In the genomic region with DNA sequence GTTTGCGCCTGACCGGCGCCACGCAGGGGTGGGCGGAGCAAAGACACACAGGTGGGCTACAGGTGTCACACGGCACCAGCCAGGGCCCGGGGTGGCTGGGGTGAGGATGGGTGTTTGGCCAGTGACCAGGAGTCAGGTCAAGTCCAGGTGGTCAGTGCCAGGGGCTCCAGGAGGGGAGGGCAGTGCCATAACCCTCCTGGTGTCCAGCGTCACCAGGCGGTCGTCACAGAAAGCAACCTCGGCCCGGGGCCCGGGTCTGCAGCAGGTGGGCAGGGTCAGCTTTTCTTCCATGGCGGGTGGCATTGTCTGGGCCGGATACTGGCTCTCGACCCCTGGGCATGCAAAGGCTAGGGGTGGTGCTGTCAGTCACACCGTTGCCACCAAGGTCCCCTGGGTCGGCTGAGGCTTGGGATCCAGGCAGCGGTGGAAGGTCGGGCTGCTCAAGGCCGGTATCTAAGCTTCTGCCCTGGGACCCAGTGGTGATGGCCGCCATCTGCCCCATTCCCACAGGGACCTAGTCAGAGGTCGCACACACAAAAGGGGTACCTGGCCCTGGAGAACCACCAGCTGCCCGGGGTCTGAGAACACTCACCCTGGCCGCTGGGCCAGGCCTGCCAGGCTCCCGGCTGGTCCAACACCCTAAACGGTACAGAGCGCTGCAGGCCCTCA, we compare ENCODE assay signal across 13 cellular contexts. TPM values are rescaled to one million over a fixed set of nuclear protein-coding genes. Genes with fewer than 3 reads are reported as not detected.
DNase-seq lines count a peak whose midpoint lies in the region; ATAC-seq, FAIRE-seq and TF ChIP-seq lines count a peak whose summit lies in the region.
"Had no signal": no experiment of that assay in that cellular context is flagged by ENCODE, and none has a peak within 500 bp of the region (broad histone marks: within the 10 kb centered on the region; RNA-seq: fewer than 3 reads in every experiment).

No MANE protein-coding gene starts in this region.

- no peak overlapping the region for H2BK12ac ChIP-seq in H9 (ENCODE audit: insufficient read length, low read depth, low read length)

- H3K4ac ChIP-seq in H9 (ENCODE audit: low read depth, low read length) = no peak overlapping the region

- no peaks in the 10 kb centered on the region for H3K9me3 Mint-ChIP-seq in activated CD4-positive, alpha-beta memory T cell treated with anti-CD3 and anti-CD28 coated beads, Interleukin-2, amount 10 ng/mL, durations not matched to agents 7 days and 5 days
- H3K9me3 Mint-ChIP-seq in activated CD4-positive, alpha-beta memory T cell treated with anti-CD3 and anti-CD28 coated beads for 36 hours = no peaks in the 10 kb centered on the region
- no peaks in the 10 kb centered on the region for H3K9me3 Mint-ChIP-seq in H9
- H3K9me3 Mint-ChIP-seq: effector memory CD8-positive, alpha-beta T cell had no signal

- RAD21 ChIA-PET in GM12878 (lab: Charles Lee; ENCODE audit: unreplicated experiment) = no interaction called here

- no peak overlapping the region for H3K56ac ChIP-seq in H9 (ENCODE audit: insufficient read length, low read depth, low read length)

- no peak overlapping the region for H3K4me2 ChIP-seq in H9 (ENCODE audit: insufficient read depth, insufficient read length, low read length)
- H3K4me2 ChIP-seq in GM12878 (ENCODE audit: control insufficient read depth, insufficient read depth) = peak overlapping the region; percentile 71; the same call in 1 of the 2 replicates
- H3K4me2 ChIP-seq in osteoblast (ENCODE audit: insufficient read depth, low read length) = no peak overlapping the region

- no peaks in the 10 kb centered on the region for H3K79me1 ChIP-seq in H9 (ENCODE audit: insufficient read depth, low read depth, low read length, poor library complexity, severe bottlenecking)

- H4K20me1 ChIP-seq in H9 (ENCODE audit: control insufficient read depth, insufficient read depth, insufficient read length) (no peaks in the 10 kb centered on the region), GM12878 (ENCODE audit: control insufficient read depth, insufficient read depth) (no peaks in the 10 kb centered on the region), osteoblast (ENCODE audit: insufficient read depth, low read length) (peaks cover 4% of the 10 kb centered on the region)

- H3K9me3 ChIP-seq in H9 (ENCODE audit: control insufficient read depth, low read depth, low read length) = no peaks in the 10 kb centered on the region
- no peaks in the 10 kb centered on the region for H3K9me3 ChIP-seq in GM12878 (replicated peaks; ENCODE audit: control insufficient read depth, insufficient read depth, low read length)
- H3K9me3 ChIP-seq in osteoblast (ENCODE audit: low read depth, low read length) = no peaks in the 10 kb centered on the region
- H3K9me3 ChIP-seq: tibial artery had no signal

- H3K23ac ChIP-seq in H9 (ENCODE audit: insufficient read length, low read depth, low read length) = no peak overlapping the region

- H3K36me3 ChIP-seq in GM12878 (ENCODE audit: control insufficient read depth in 2 of 2, insufficient read depth in 2 of 2, low read length in 1 of 2) (no peaks in the 10 kb centered on the region), osteoblast (ENCODE audit: insufficient read depth, low read length) (no peaks in the 10 kb centered on the region)
- H3K36me3 ChIP-seq: tibial artery had no signal

- no peak overlapping the region for H3K18ac ChIP-seq in H9 (ENCODE audit: insufficient read length, low read depth, low read length)

- TF ChIP-seq EP300 in GM12878 (IDR thresholded peaks at IDR 0.05; ENCODE audit: borderline replicate concordance in 1 of 2, control insufficient read depth in 1 of 2, low read depth in 2 of 2, low read length in 2 of 2) = no peak

- H2AK5ac ChIP-seq in H9 (ENCODE audit: insufficient read length, low read length) = no peak overlapping the region

- H3T11ph ChIP-seq in H9 (ENCODE audit: low read length) = no peak overlapping the region

- H3K23me2 ChIP-seq in H9 (ENCODE audit: insufficient read length, low read depth, low read length, poor library complexity, severe bottlenecking) = peaks cover 8% of the 10 kb centered on the region

- H3K14ac ChIP-seq in H9 (ENCODE audit: insufficient read depth, low read length) = no peak overlapping the region

- no peak overlapping the region for H2BK120ac ChIP-seq in H9 (ENCODE audit: low read depth, low read length, poor library complexity, severe bottlenecking)

- CTCF ChIA-PET in activated CD4-positive, alpha-beta memory T cell treated with anti-CD3 and anti-CD28 coated beads, Interleukin-2, amount 10 ng/mL, durations not matched to agents 7 days and 5 days (lab: Charles Lee) = interaction anchor here (1.1 to 1.2 kb wide), 2 partner anchors 16 to 98 kb away, joined by 3 read pairs; no protein-coding TSS in a partner anchor
- CTCF ChIA-PET in activated CD4-positive, alpha-beta memory T cell treated with anti-CD3 and anti-CD28 coated beads for 36 hours (lab: Charles Lee) = interaction anchor here (1.0 to 1.1 kb wide), 2 partner anchors 10 to 16 kb away, joined by 3 to 4 read pairs; no protein-coding TSS in a partner anchor
- CTCF ChIA-PET in GM12878 (lab: Yijun Ruan, JAX) = interaction anchor here (0.8 kb wide), 1 partner anchor 16 kb away, joined by 3 read pairs; no protein-coding TSS in a partner anchor

- H3K79me2 ChIP-seq in H9 (ENCODE audit: insufficient read depth, low read length) (no peaks in the 10 kb centered on the region), GM12878 (ENCODE audit: control insufficient read depth, insufficient read depth, low read length) (no peaks in the 10 kb centered on the region), osteoblast (ENCODE audit: insufficient read depth, low read length) (no peaks in the 10 kb centered on the region)

- no peak for DNase-seq in activated CD4-positive, alpha-beta memory T cell treated with anti-CD3 and anti-CD28 coated beads, Interleukin-2, amount 10 ng/mL, durations not matched to agents 7 days and 5 days
- no peak for DNase-seq in activated CD4-positive, alpha-beta memory T cell treated with anti-CD3 and anti-CD28 coated beads for 36 hours
- DNase-seq in H9 (no peak), GM12878 (ENCODE audit: low read depth, low spot score) (no peak), osteoblast (ENCODE audit: insufficient read length, low spot score, missing footprints) (peak; percentile 81), NCI-H2107 (lab: John Stamatoyannopoulos, UW) (no peak)
- DNase-seq: effector memory CD8-positive, alpha-beta T cell; foreskin keratinocyte; NCI-H187; tibial artery had no signal

- no peak overlapping the region for H4K8ac ChIP-seq in H9 (replicated peaks; ENCODE audit: insufficient read length, low read depth, low read length)

- peaks cover 9% of the 10 kb centered on the region for H3K27me3 Mint-ChIP-seq in activated CD4-positive, alpha-beta memory T cell treated with anti-CD3 and anti-CD28 coated beads, Interleukin-2, amount 10 ng/mL, durations not matched to agents 7 days and 5 days
- peaks cover 5% of the 10 kb centered on the region for H3K27me3 Mint-ChIP-seq in activated CD4-positive, alpha-beta memory T cell treated with anti-CD3 and anti-CD28 coated beads for 36 hours
- H3K27me3 Mint-ChIP-seq in H9 (ENCODE audit: low read depth) = peaks cover 44% of the 10 kb centered on the region
- H3K27me3 Mint-ChIP-seq: effector memory CD8-positive, alpha-beta T cell had no signal

- H2BK15ac ChIP-seq in H9 (ENCODE audit: low read depth, low read length) = no peak overlapping the region

- H3K27me3 ChIP-seq in H9 (ENCODE audit: insufficient read depth, low read length) (no peaks in the 10 kb centered on the region; the same call in 1 of the 2 replicates), GM12878 (replicated peaks in 1 of 2; ENCODE audit: control insufficient read depth in 2 of 2, insufficient read depth in 2 of 2, low read length in 1 of 2) (peaks cover 0 to 2% of the 10 kb centered on the region in 2 experiments; a peak in 2 of 4 replicates), osteoblast (ENCODE audit: insufficient read depth, low read length) (peaks cover 52% of the 10 kb centered on the region)

- no peak overlapping the region for H2BK20ac ChIP-seq in H9 (ENCODE audit: low read depth, low read length, poor library complexity, severe bottlenecking)

- no TSS peak for BruUV-seq in GM12878 (replicated peaks; lab: Mats Ljungman, UMichigan)

- no peak overlapping the region for H3K27ac Mint-ChIP-seq in activated CD4-positive, alpha-beta memory T cell treated with anti-CD3 and anti-CD28 coated beads, Interleukin-2, amount 10 ng/mL, durations not matched to agents 7 days and 5 days
- no peak overlapping the region for H3K27ac Mint-ChIP-seq in activated CD4-positive, alpha-beta memory T cell treated with anti-CD3 and anti-CD28 coated beads for 36 hours
- H3K27ac Mint-ChIP-seq in H9 = no peak overlapping the region
- H3K27ac Mint-ChIP-seq: effector memory CD8-positive, alpha-beta T cell had no signal

- no peak for TF ChIP-seq POLR2A in GM12878 (IDR thresholded peaks at IDR 0.05; ENCODE audit: low read depth, low read length)

- H3K9ac ChIP-seq in H9 (ENCODE audit: extremely low read depth, insufficient read length, low read length) (no peak overlapping the region), GM12878 (ENCODE audit: control insufficient read depth, insufficient read depth, low read length) (no peak overlapping the region)

- H4K5ac ChIP-seq in H9 (ENCODE audit: insufficient read length, low read depth, low read length) = no peak overlapping the region

- H3K4me3 ChIP-seq in GM12878 (no peak overlapping the region), osteoblast (ENCODE audit: insufficient read depth, low read length) (no peak overlapping the region)
- H3K4me3 ChIP-seq: tibial artery had no signal

- H2AFZ ChIP-seq in H9 (ENCODE audit: low read length) (no peak overlapping the region), GM12878 (ENCODE audit: control insufficient read depth, low read depth, low read length) (no peak overlapping the region), osteoblast (ENCODE audit: low read length) (no peak overlapping the region)

- H3K4me1 ChIP-seq in H9 (ENCODE audit: insufficient read depth, low read length) (no peaks in the 10 kb centered on the region), GM12878 (ENCODE audit: control insufficient read depth, insufficient read depth, low read length) (peaks cover 33% of the 10 kb centered on the region), osteoblast (ENCODE audit: insufficient read depth, low read length) (no peaks in the 10 kb centered on the region)
- H3K4me1 ChIP-seq: foreskin keratinocyte had no signal

- SMC1A ChIA-PET in GM12878 (lab: Charles Lee; ENCODE audit: uncharacterized antibody, unreplicated experiment) = no interaction called here

- TF ChIP-seq CTCF in H9 (conservative IDR thresholded peaks at IDR 0.05) (no peak), GM12878 (IDR thresholded peaks at IDR 0.05 in 2 of 3, conservative IDR thresholded peaks at IDR 0.05 in 1 of 3; ENCODE audit: control insufficient read depth in 2 of 3, extremely low read depth in 1 of 3, insufficient read depth in 1 of 3, low read depth in 3 of 3, low read length in 3 of 3) (no peak), osteoblast (IDR thresholded peaks at IDR 0.05; ENCODE audit: extremely low read depth, low read depth, low read length) (no peak)

- H3K27ac ChIP-seq in H9 (ENCODE audit: insufficient read length, low read depth, low read length) (no peak overlapping the region), GM12878 (ENCODE audit: control insufficient read depth, insufficient read depth) (no peak overlapping the region), osteoblast (ENCODE audit: low read depth, low read length) (no peak overlapping the region)
- H3K27ac ChIP-seq: foreskin keratinocyte, tibial artery had no signal

- no peak for TF ChIP-seq RAD21 in GM12878 (IDR thresholded peaks at IDR 0.05; ENCODE audit: insufficient read depth, low read depth, low read length)

- POLR2A ChIA-PET in activated CD4-positive, alpha-beta memory T cell treated with anti-CD3 and anti-CD28 coated beads, Interleukin-2, amount 10 ng/mL, durations not matched to agents 7 days and 5 days (lab: Charles Lee) = interaction anchor here (1.0 to 3.1 kb wide), 4 partner anchors 9 to 33 kb away, joined by 3 to 14 read pairs (median 6); partner anchors contain the start of gene MIB2
- POLR2A ChIA-PET in activated CD4-positive, alpha-beta memory T cell treated with anti-CD3 and anti-CD28 coated beads for 36 hours (lab: Charles Lee) = no interaction called here
- POLR2A ChIA-PET in GM12878 (lab: Charles Lee) = interaction anchor here (1.1 kb wide), 1 partner anchor 9 kb away, joined by 3 read pairs; no protein-coding TSS in a partner anchor

- H4K91ac ChIP-seq in H9 (ENCODE audit: insufficient read length, low read depth, low read length) = no peak overlapping the region

- H2BK5ac ChIP-seq in H9 (ENCODE audit: insufficient read length, low read length) = no peak overlapping the region

- no peaks in the 10 kb centered on the region for H3K36me3 Mint-ChIP-seq in activated CD4-positive, alpha-beta memory T cell treated with anti-CD3 and anti-CD28 coated beads, Interleukin-2, amount 10 ng/mL, durations not matched to agents 7 days and 5 days (ENCODE audit: low read depth)
- H3K36me3 Mint-ChIP-seq in activated CD4-positive, alpha-beta memory T cell treated with anti-CD3 and anti-CD28 coated beads for 36 hours = no peaks in the 10 kb centered on the region
- no peaks in the 10 kb centered on the region for H3K36me3 Mint-ChIP-seq in H9 (ENCODE audit: insufficient read depth in 1 of 3, low read depth in 3 of 3)

- in situ Hi-C loops in GM12878 (cut with MboI) = no loop called here

- no peak for ATAC-seq in GM12878
- no peak for ATAC-seq in HG03520 (IDR thresholded peaks at IDR 0.05; ENCODE audit: unreplicated experiment)
- no peak for ATAC-seq in activated CD4-positive, CD25-positive, alpha-beta regulatory T cell treated with anti-CD3 and anti-CD28 coated beads, Interleukin-2, amount 50 U/mL, for 24 hours

- no peak for FAIRE-seq in GM12878 (lab: Jason Lieb, UNC)
- FAIRE-seq: TTC549 had no signal

- peak overlapping the region; percentile 72 for H3K4me3 Mint-ChIP-seq in activated CD4-positive, alpha-beta memory T cell treated with anti-CD3 and anti-CD28 coated beads, Interleukin-2, amount 10 ng/mL, durations not matched to agents 7 days and 5 days
- no peak overlapping the region for H3K4me3 Mint-ChIP-seq in activated CD4-positive, alpha-beta memory T cell treated with anti-CD3 and anti-CD28 coated beads for 36 hours
- H3K4me3 Mint-ChIP-seq in H9 = peak overlapping the region; percentile 17 to 64; a peak in 2 of 5 replicates

- intact Hi-C loops in activated CD4-positive, alpha-beta memory T cell treated with anti-CD3 and anti-CD28 coated beads for 36 hours (cut with micrococcal nuclease) = no loop called here
- intact Hi-C loops in GM12878 (cut with micrococcal nuclease; ENCODE audit: unreplicated experiment) = no loop called here

- no CpG with 5 or more reads among the region's 28 CpGs for WGBS in H9 (ENCODE audit: extremely low coverage, insufficient read length, low lambda C conversion rate)
- WGBS in GM12878 (ENCODE audit: insufficient coverage, insufficient replicate concordance, low lambda C conversion rate, missing lambda C conversion rate) = 66% methylated on average over 28 of the region's 28 CpGs

- peaks cover 8% of the 10 kb centered on the region for H3K4me1 Mint-ChIP-seq in activated CD4-positive, alpha-beta memory T cell treated with anti-CD3 and anti-CD28 coated beads, Interleukin-2, amount 10 ng/mL, durations not matched to agents 7 days and 5 days
- peaks cover 10% of the 10 kb centered on the region for H3K4me1 Mint-ChIP-seq in activated CD4-positive, alpha-beta memory T cell treated with anti-CD3 and anti-CD28 coated beads for 36 hours (ENCODE audit: low read depth)
- peaks cover 4 to 12% of the 10 kb centered on the region in 2 experiments for H3K4me1 Mint-ChIP-seq in H9

RNA-seq across cellular contexts. Expression of gene FNDC10, which starts 1.8 kb away (rescaled TPM):
- total RNA-seq in activated CD4-positive, alpha-beta memory T cell treated with anti-CD3 and anti-CD28 coated beads, Interleukin-2, amount 10 ng/mL, durations not matched to agents 7 days and 5 days = 1 to 10 TPM; 2.6 to 2.7 TPM
- total RNA-seq in activated CD4-positive, alpha-beta memory T cell treated with anti-CD3 and anti-CD28 coated beads for 36 hours = 1 to 10 TPM; 1.5 to 1.6 TPM
- total RNA-seq in H9 (2021) (15.2 TPM in 2 replicates), GM12878 (2014; rRNA removed) (0.22 and 0.23 TPM in 2 replicates), GM12878 (2014; rRNA removed; fragmentation: Illumina TruSeq; extraction: Trizol) (0.27 and 0.28 TPM in 2 replicates), GM12878 (2021) (1.0 and 1.3 TPM in 2 replicates), osteoblast (2.1 and 2.5 TPM in 2 replicates)
- 0.46 and 0.59 TPM in 2 replicates for total RNA-seq in GM12878 (2013; cell fraction: nucleolus; rRNA removed)
- polyA plus RNA-seq in GM12878 (2011; ENCODE audit: low read depth) = 0.50 TPM
- polyA plus RNA-seq in GM12878 (2011; rRNA removed) (not detected in 2 replicates), GM12878 (2014; fragmentation: Illumina TruSeq; extraction: Trizol) (0.18 TPM in 1 of 2 replicates, not detected in the other), GM12878 (2014; fragmentation: Nextera tagmentation; extraction: Ambion mirVana) (under 1 TPM in 1 of 2 experiments, not detected in 1; 0.05 TPM), GM12878 (2014; rRNA removed) (0.79 and 1.1 TPM in 2 replicates), GM12878 (2016; fragmentation: Nextera tagmentation; extraction: Ambion mirVana) (not detected)
- polyA plus RNA-seq in GM12878 (2011; cell fraction: cytosol; rRNA removed) = 0.05 TPM in 1 of 2 replicates, not detected in the other
- polyA plus RNA-seq in GM12878 (2011; cell fraction: nucleus; rRNA removed) = 0.09 TPM in 1 of 2 replicates, not detected in the other
- polyA plus RNA-seq in GM12878 (2012) = 1.0 and 1.2 TPM in 2 replicates
- polyA minus RNA-seq in GM12878 (2011; rRNA and poly(A)+ RNA removed) = 0.10 TPM in 1 of 2 replicates, not detected in the other
- not detected in 2 replicates for polyA minus RNA-seq in GM12878 (2011; cell fraction: cytosol; rRNA and poly(A)+ RNA removed)
- polyA minus RNA-seq in GM12878 (2011; cell fraction: nucleus; rRNA and poly(A)+ RNA removed) = not detected in 2 replicates

RNA-seq across cellular contexts. Expression of gene MIB2, which starts 17.1 kb away (rescaled TPM):
- 10 to 100 TPM; 37.2 to 37.5 TPM for total RNA-seq in activated CD4-positive, alpha-beta memory T cell treated with anti-CD3 and anti-CD28 coated beads, Interleukin-2, amount 10 ng/mL, durations not matched to agents 7 days and 5 days
- total RNA-seq in activated CD4-positive, alpha-beta memory T cell treated with anti-CD3 and anti-CD28 coated beads for 36 hours = 10 to 100 TPM; 31.1 to 36.1 TPM
- total RNA-seq in H9 (2021) (77.8 and 78.9 TPM in 2 replicates), GM12878 (2014; rRNA removed) (13.9 and 17.1 TPM in 2 replicates), GM12878 (2014; rRNA removed; fragmentation: Illumina TruSeq; extraction: Trizol) (1.8 and 2.3 TPM in 2 replicates), GM12878 (2021) (25.4 and 26.8 TPM in 2 replicates), osteoblast (74.0 and 80.7 TPM in 2 replicates)
- 80.2 and 99.1 TPM in 2 replicates for total RNA-seq in GM12878 (2013; cell fraction: nucleolus; rRNA removed)
- 7.1 TPM for polyA plus RNA-seq in GM12878 (2011; ENCODE audit: low read depth)
- polyA plus RNA-seq in GM12878 (2011; rRNA removed) (3.2 and 5.5 TPM in 2 replicates), GM12878 (2014; fragmentation: Illumina TruSeq; extraction: Trizol) (0.60 and 0.78 TPM in 2 replicates), GM12878 (2014; fragmentation: Nextera tagmentation; extraction: Ambion mirVana) (under 1 TPM in 1 of 2 experiments, not detected in 1; 0.42 TPM), GM12878 (2014; rRNA removed) (17.4 and 23.0 TPM in 2 replicates), GM12878 (2016; fragmentation: Nextera tagmentation; extraction: Ambion mirVana) (10 to 100 TPM; 10.9 to 15.4 TPM)
- polyA plus RNA-seq in GM12878 (2011; cell fraction: cytosol; rRNA removed) = 9.8 and 20.7 TPM in 2 replicates
- 125 and 131 TPM in 2 replicates for polyA plus RNA-seq in GM12878 (2011; cell fraction: nucleus; rRNA removed)
- polyA plus RNA-seq in GM12878 (2012) = 30.3 and 35.7 TPM in 2 replicates
- polyA minus RNA-seq in GM12878 (2011; rRNA and poly(A)+ RNA removed) = 7.2 and 11.2 TPM in 2 replicates
- polyA minus RNA-seq in GM12878 (2011; cell fraction: cytosol; rRNA and poly(A)+ RNA removed) = 8.7 and 9.5 TPM in 2 replicates
- 21.6 and 34.3 TPM in 2 replicates for polyA minus RNA-seq in GM12878 (2011; cell fraction: nucleus; rRNA and poly(A)+ RNA removed)

RNA-seq across cellular contexts. Expression of gene SSU72, which starts 23.5 kb away (rescaled TPM):
- 100 to 1,000 TPM; 111 to 113 TPM for total RNA-seq in activated CD4-positive, alpha-beta memory T cell treated with anti-CD3 and anti-CD28 coated beads, Interleukin-2, amount 10 ng/mL, durations not matched to agents 7 days and 5 days
- 100 to 1,000 TPM; 106 to 107 TPM for total RNA-seq in activated CD4-positive, alpha-beta memory T cell treated with anti-CD3 and anti-CD28 coated beads for 36 hours
- total RNA-seq in H9 (2021) (179 and 186 TPM in 2 replicates), GM12878 (2014; rRNA removed) (61.6 and 67.8 TPM in 2 replicates), GM12878 (2014; rRNA removed; fragmentation: Illumina TruSeq; extraction: Trizol) (38.1 and 42.5 TPM in 2 replicates), GM12878 (2021) (92.6 and 97.4 TPM in 2 replicates), osteoblast (67.2 and 73.1 TPM in 2 replicates)
- 51.4 and 55.8 TPM in 2 replicates for total RNA-seq in GM12878 (2013; cell fraction: nucleolus; rRNA removed)
- polyA plus RNA-seq in GM12878 (2011; ENCODE audit: low read depth) = 38.3 TPM
- polyA plus RNA-seq in GM12878 (2011; rRNA removed) (46.7 and 53.3 TPM in 2 replicates), GM12878 (2014; fragmentation: Illumina TruSeq; extraction: Trizol) (66.7 and 84.0 TPM in 2 replicates), GM12878 (2014; fragmentation: Nextera tagmentation; extraction: Ambion mirVana) (10 to 100 TPM; 28.6 to 60.5 TPM), GM12878 (2014; rRNA removed) (110 and 117 TPM in 2 replicates), GM12878 (2016; fragmentation: Nextera tagmentation; extraction: Ambion mirVana) (100 to 1,000 TPM in 1 of 2 experiments, 10 to 100 TPM in 1; 67.5 to 172 TPM)
- polyA plus RNA-seq in GM12878 (2011; cell fraction: cytosol; rRNA removed) = 59.7 and 66.8 TPM in 2 replicates
- 63.3 and 72.6 TPM in 2 replicates for polyA plus RNA-seq in GM12878 (2011; cell fraction: nucleus; rRNA removed)
- polyA plus RNA-seq in GM12878 (2012) = 73.2 and 74.8 TPM in 2 replicates
- polyA minus RNA-seq in GM12878 (2011; rRNA and poly(A)+ RNA removed) = 32.8 and 47.5 TPM in 2 replicates
- 24.9 and 28.1 TPM in 2 replicates for polyA minus RNA-seq in GM12878 (2011; cell fraction: cytosol; rRNA and poly(A)+ RNA removed)
- 19.0 and 37.2 TPM in 2 replicates for polyA minus RNA-seq in GM12878 (2011; cell fraction: nucleus; rRNA and poly(A)+ RNA removed)

RNA-seq across cellular contexts. Expression of gene MMP23B, which starts 33.8 kb away (rescaled TPM):
- 1 to 10 TPM in 1 of 2 experiments, under 1 TPM in 1; 0.63 to 2.4 TPM for total RNA-seq in activated CD4-positive, alpha-beta memory T cell treated with anti-CD3 and anti-CD28 coated beads, Interleukin-2, amount 10 ng/mL, durations not matched to agents 7 days and 5 days
- 1 to 10 TPM in 1 of 2 experiments, under 1 TPM in 1; 0.61 to 1.1 TPM for total RNA-seq in activated CD4-positive, alpha-beta memory T cell treated with anti-CD3 and anti-CD28 coated beads for 36 hours
- 12.5 and 13.7 TPM in 2 replicates for total RNA-seq in H9 (2021)
- 0.90 and 1.4 TPM in 2 replicates for total RNA-seq in GM12878 (2013; cell fraction: nucleolus; rRNA removed)
- total RNA-seq in GM12878 (2014; rRNA removed) = 0.34 and 0.54 TPM in 2 replicates
- total RNA-seq in GM12878 (2014; rRNA removed; fragmentation: Illumina TruSeq; extraction: Trizol) = not detected in 2 replicates
- total RNA-seq in GM12878 (2021) = 0.51 and 0.74 TPM in 2 replicates
- polyA plus RNA-seq in GM12878 (2011; ENCODE audit: low read depth) = not detected
- polyA plus RNA-seq in GM12878 (2011; rRNA removed) = 0.33 TPM in 1 of 2 replicates, not detected in the other
- 0.04 and 0.22 TPM in 2 replicates for polyA plus RNA-seq in GM12878 (2011; cell fraction: cytosol; rRNA removed)
- 7.0 and 8.0 TPM in 2 replicates for polyA plus RNA-seq in GM12878 (2011; cell fraction: nucleus; rRNA removed)
- polyA plus RNA-seq in GM12878 (2012) = 1.3 and 1.5 TPM in 2 replicates
- polyA plus RNA-seq in GM12878 (2014; fragmentation: Illumina TruSeq; extraction: Trizol) = not detected in 2 replicates
- not detected for polyA plus RNA-seq in GM12878 (2014; fragmentation: Nextera tagmentation; extraction: Ambion mirVana)
- 0.33 and 0.43 TPM in 2 replicates for polyA plus RNA-seq in GM12878 (2014; rRNA removed)
- polyA plus RNA-seq in GM12878 (2016; fragmentation: Nextera tagmentation; extraction: Ambion mirVana) = under 1 TPM; 0.25 to 0.76 TPM
- 0.31 TPM in 1 of 2 replicates, not detected in the other for polyA minus RNA-seq in GM12878 (2011; rRNA and poly(A)+ RNA removed)
- not detected in 2 replicates for polyA minus RNA-seq in GM12878 (2011; cell fraction: cytosol; rRNA and poly(A)+ RNA removed)
- polyA minus RNA-seq in GM12878 (2011; cell fraction: nucleus; rRNA and poly(A)+ RNA removed) = 2.1 TPM in 1 of 2 replicates, not detected in the other
- total RNA-seq in osteoblast = 0.59 and 1.1 TPM in 2 replicates

RNA-seq across cellular contexts. Expression of gene TMEM240, which starts 57.8 kb away (rescaled TPM):
- under 1 TPM in 1 of 2 experiments, not detected in 1; 0.28 TPM for total RNA-seq in activated CD4-positive, alpha-beta memory T cell treated with anti-CD3 and anti-CD28 coated beads, Interleukin-2, amount 10 ng/mL, durations not matched to agents 7 days and 5 days
- under 1 TPM in 1 of 2 experiments, not detected in 1; 0.29 TPM for total RNA-seq in activated CD4-positive, alpha-beta memory T cell treated with anti-CD3 and anti-CD28 coated beads for 36 hours
- total RNA-seq in H9 (2021) (7.7 and 8.7 TPM in 2 replicates), GM12878 (2014; rRNA removed) (0.17 TPM in 1 of 2 replicates, not detected in the other), GM12878 (2014; rRNA removed; fragmentation: Illumina TruSeq; extraction: Trizol) (not detected in 2 replicates), GM12878 (2021) (0.49 TPM in 1 of 2 replicates, not detected in the other), osteoblast (1.8 and 2.7 TPM in 2 replicates)
- total RNA-seq in GM12878 (2013; cell fraction: nucleolus; rRNA removed) = not detected in 2 replicates
- polyA plus RNA-seq in GM12878 (2011; ENCODE audit: low read depth) = not detected
- polyA plus RNA-seq in GM12878 (2011; rRNA removed) (not detected in 2 replicates), GM12878 (2014; fragmentation: Illumina TruSeq; extraction: Trizol) (not detected in 2 replicates), GM12878 (2014; fragmentation: Nextera tagmentation; extraction: Ambion mirVana) (not detected), GM12878 (2014; rRNA removed) (0.32 TPM in 1 of 2 replicates, not detected in the other), GM12878 (2016; fragmentation: Nextera tagmentation; extraction: Ambion mirVana) (not detected)
- not detected in 2 replicates for polyA plus RNA-seq in GM12878 (2011; cell fraction: cytosol; rRNA removed)
- 0.27 and 0.57 TPM in 2 replicates for polyA plus RNA-seq in GM12878 (2011; cell fraction: nucleus; rRNA removed)
- polyA plus RNA-seq in GM12878 (2012) = 0.21 TPM in 1 of 2 replicates, not detected in the other
- polyA minus RNA-seq in GM12878 (2011; rRNA and poly(A)+ RNA removed) = not detected in 2 replicates
- not detected in 2 replicates for polyA minus RNA-seq in GM12878 (2011; cell fraction: cytosol; rRNA and poly(A)+ RNA removed)
- not detected in 2 replicates for polyA minus RNA-seq in GM12878 (2011; cell fraction: nucleus; rRNA and poly(A)+ RNA removed)
